20 cellular contexts compared by ENCODE assay signal in genomic region chr6:168122521-168122920, GRCh38. TPM values are rescaled to one million over a fixed set of nuclear protein-coding genes. Genes with fewer than 3 reads are reported as not detected.
DNase-seq lines count a peak whose midpoint lies in the region; ATAC-seq and TF ChIP-seq lines count a peak whose summit lies in the region.
"Had no signal": no experiment of that assay in that cellular context is flagged by ENCODE, and none has a peak within 500 bp of the region (broad histone marks: within the 10 kb centered on the region; RNA-seq: fewer than 3 reads in every experiment).

No MANE protein-coding gene starts in this region.

- ATAC-seq in activated B cell treated with CpG ODN at 0.5 μM for 24 hours (ENCODE audit: low read depth) (no peak), left lobe of liver (no peak), psoas muscle (no peak)
- no peak for ATAC-seq in effector memory CD8-positive, alpha-beta T cell (replicated peaks)

- POLR2A ChIA-PET in activated B cell treated with CpG ODN at 0.5 μM for 24 hours (lab: Charles Lee) = no interaction called here

- 86% methylated on average over 9 of the region's 9 CpGs for WGBS in suprapubic skin
- 77 to 78% (median 77%) methylated on average over 9 of the region's 9 CpGs for WGBS in psoas muscle, 3 donors

- H3K27me3 Mint-ChIP-seq in activated CD4-positive, alpha-beta T cell treated with anti-CD3 and anti-CD28 coated beads, Interleukin-2, amount 10 ng/mL, durations not matched to agents 24 days and 14 days = no peaks in the 10 kb centered on the region
- H3K27me3 Mint-ChIP-seq in activated B cell treated with CpG ODN at 0.5 μM for 24 hours = no peaks in the 10 kb centered on the region
- H3K27me3 Mint-ChIP-seq in effector memory CD8-positive, alpha-beta T cell = peaks cover 0 to 9% of the 10 kb centered on the region in 2 donors

- no peak overlapping the region for H3K4me3 Mint-ChIP-seq in activated CD4-positive, alpha-beta T cell treated with anti-CD3 and anti-CD28 coated beads, Interleukin-2, amount 10 ng/mL, durations not matched to agents 24 days and 14 days
- no peak overlapping the region for H3K4me3 Mint-ChIP-seq in activated B cell treated with CpG ODN at 0.5 μM for 24 hours
- H3K4me3 Mint-ChIP-seq in effector memory CD8-positive, alpha-beta T cell = no peak overlapping the region
- H3K4me3 Mint-ChIP-seq: IgD-negative memory B cell had no signal

- peaks cover 5% of the 10 kb centered on the region for H3K9me3 Mint-ChIP-seq in activated CD4-positive, alpha-beta T cell treated with anti-CD3 and anti-CD28 coated beads, Interleukin-2, amount 10 ng/mL, durations not matched to agents 24 days and 14 days
- H3K9me3 Mint-ChIP-seq in activated B cell treated with CpG ODN at 0.5 μM for 24 hours = no peaks in the 10 kb centered on the region
- H3K9me3 Mint-ChIP-seq in effector memory CD8-positive, alpha-beta T cell = no peaks in the 10 kb centered on the region

- no peaks in the 10 kb centered on the region for H3K36me3 Mint-ChIP-seq in activated CD4-positive, alpha-beta T cell treated with anti-CD3 and anti-CD28 coated beads, Interleukin-2, amount 10 ng/mL, durations not matched to agents 24 days and 14 days (ENCODE audit: low read depth)
- H3K36me3 Mint-ChIP-seq in activated B cell treated with CpG ODN at 0.5 μM for 24 hours (ENCODE audit: low read depth) = no peaks in the 10 kb centered on the region
- H3K36me3 Mint-ChIP-seq in effector memory CD8-positive, alpha-beta T cell (ENCODE audit: insufficient read depth) = no peaks in the 10 kb centered on the region

- H3K27ac Mint-ChIP-seq in activated CD4-positive, alpha-beta T cell treated with anti-CD3 and anti-CD28 coated beads, Interleukin-2, amount 10 ng/mL, durations not matched to agents 24 days and 14 days = no peak overlapping the region
- H3K27ac Mint-ChIP-seq in activated B cell treated with CpG ODN at 0.5 μM for 24 hours = no peak overlapping the region
- H3K27ac Mint-ChIP-seq in effector memory CD8-positive, alpha-beta T cell = no peak overlapping the region
- H3K27ac Mint-ChIP-seq: IgD-negative memory B cell had no signal

- DNase-seq in activated CD4-positive, alpha-beta T cell treated with anti-CD3 and anti-CD28 coated beads for 1 hour = peak; percentile 3
- DNase-seq in activated CD4-positive, alpha-beta T cell treated with anti-CD3 and anti-CD28 coated beads, Interleukin-2, amount 10 ng/mL, durations not matched to agents 24 days and 14 days = no peak
- DNase-seq in activated B cell treated with CpG ODN at 0.5 μM for 24 hours (peak; percentile 4), left lobe of liver (ENCODE audit: low spot score) (peak; percentile 15), suprapubic skin (ENCODE audit: low spot score in 2 of 2) (peak; percentile 20 to 35), DMS79 treated with DMSO at 0.1 percent for 48 hours (lab: John Stamatoyannopoulos, UW) (no peak), psoas muscle (no peak)
- DNase-seq in effector memory CD8-positive, alpha-beta T cell = no peak
- DNase-seq: AML-193, DMS79, Karpas-422, NCI-H1417 treated with DMSO at 0.1 percent for 48 hours, NCI-H187 treated with DMSO at 0.1 percent for 48 hours, NCI-H226 had no signal

- H3K36me3 ChIP-seq in suprapubic skin (no peaks in the 10 kb centered on the region), psoas muscle (ENCODE audit: insufficient read depth in 1 of 2, low read depth in 1 of 2) (no peaks in the 10 kb centered on the region)

- no peak for TF ChIP-seq POLR2A in suprapubic skin (IDR thresholded peaks at IDR 0.05)

- H3K4me3 ChIP-seq in suprapubic skin = no peak overlapping the region
- H3K4me3 ChIP-seq in psoas muscle = no peak overlapping the region

- H3K27me3 ChIP-seq in suprapubic skin (peaks cover 3% of the 10 kb centered on the region), psoas muscle (ENCODE audit: insufficient read depth in 3 of 3, low read length in 2 of 3) (peaks cover 0 to 1% (median 0%) of the 10 kb centered on the region in 3 donors)

- CTCF ChIA-PET in activated B cell treated with CpG ODN at 0.5 μM for 24 hours (lab: Charles Lee) = no interaction called here

- H3K4me1 ChIP-seq in suprapubic skin (no peaks in the 10 kb centered on the region), psoas muscle (no peaks in the 10 kb centered on the region)

- peaks cover 2% of the 10 kb centered on the region for H3K4me1 Mint-ChIP-seq in activated CD4-positive, alpha-beta T cell treated with anti-CD3 and anti-CD28 coated beads, Interleukin-2, amount 10 ng/mL, durations not matched to agents 24 days and 14 days
- no peaks in the 10 kb centered on the region for H3K4me1 Mint-ChIP-seq in activated B cell treated with CpG ODN at 0.5 μM for 24 hours
- H3K4me1 Mint-ChIP-seq in effector memory CD8-positive, alpha-beta T cell (ENCODE audit: low read depth in 2 of 2) = no peaks in the 10 kb centered on the region
- H3K4me1 Mint-ChIP-seq: IgD-negative memory B cell had no signal

- H3K27ac ChIP-seq in suprapubic skin (no peak overlapping the region), psoas muscle (no peak overlapping the region)
- H3K27ac ChIP-seq: 22Rv1, C4-2B had no signal

- TF ChIP-seq EP300 in suprapubic skin (IDR thresholded peaks at IDR 0.05) = no peak

- H3K9me3 ChIP-seq in suprapubic skin (no peaks in the 10 kb centered on the region), psoas muscle (no peaks in the 10 kb centered on the region)

- intact Hi-C loops in activated CD4-positive, alpha-beta T cell treated with anti-CD3 and anti-CD28 coated beads, Interleukin-2, amount 10 ng/mL, durations not matched to agents 24 days and 14 days (cut with micrococcal nuclease) = no loop called here
- intact Hi-C loops in activated B cell treated with CpG ODN at 0.5 μM for 24 hours (cut with micrococcal nuclease) (no loop called here), psoas muscle (cut with DNase I) (no loop called here)

- TF ChIP-seq CTCF in activated B cell treated with CpG ODN at 0.5 μM for 24 hours (IDR thresholded peaks at IDR 0.05) (no peak), suprapubic skin (IDR thresholded peaks at IDR 0.05) (no peak), psoas muscle (IDR thresholded peaks at IDR 0.05) (no peak)

RNA-seq across cellular contexts. Expression of gene FRMD1, which starts 43.5 kb away (rescaled TPM):
- total RNA-seq in activated CD4-positive, alpha-beta T cell treated with anti-CD3 and anti-CD28 coated beads, Interleukin-2, amount 10 ng/mL, durations not matched to agents 24 days and 14 days = not detected in 2 replicates
- total RNA-seq in activated B cell treated with CpG ODN at 0.5 μM for 24 hours (not detected in 2 replicates), left lobe of liver (0.10 TPM), suprapubic skin (1 to 10 TPM in 2 of 4 donors, under 1 TPM in 2; 0.64 to 2.6 (median 1.5) TPM), psoas muscle (1 to 10 TPM in 1 of 4 donors, under 1 TPM in 3; 0.17 to 2.9 (median 0.29) TPM)
- polyA plus RNA-seq in psoas muscle = under 1 TPM; 0.01 to 0.77 (median 0.14) TPM
- total RNA-seq: H1, MCF 10A, RPMI7951 had no signal
- polyA plus RNA-seq: IgD-negative memory B cell had no signal

Comparison
In these comparisons a context has a peak if more than half of its experiments do, and no peak if none do; other contexts are left out.
1. DNase-seq: peak in activated CD4-positive, alpha-beta T cell treated with anti-CD3 and anti-CD28 coated beads for 1 hour (single experiment), activated B cell treated with CpG ODN at 0.5 μM for 24 hours (single experiment), left lobe of liver (single experiment) and suprapubic skin (2 of 2); none in activated CD4-positive, alpha-beta T cell treated with anti-CD3 and anti-CD28 coated beads, Interleukin-2, amount 10 ng/mL, durations not matched to agents 24 days and 14 days (single experiment), DMS79 treated with DMSO at 0.1 percent for 48 hours (single experiment), effector memory CD8-positive, alpha-beta T cell (0 of 3) and psoas muscle (0 of 2).